ENCODE assay signal across 30 cellular contexts in genomic region chr16:86292942-86293341, GRCh38.
"Had no signal": no experiment of that assay in that cellular context is flagged by ENCODE, and none has a peak within 500 bp of the region (broad histone marks: within the 10 kb centered on the region; RNA-seq: fewer than 3 reads in every experiment).

No MANE protein-coding gene starts in this region.

- H3K4me3 ChIP-seq: adrenal gland, body of pancreas, breast epithelium had no signal

- H3K9me3 ChIP-seq: adrenal gland, body of pancreas, breast epithelium had no signal

- DNase-seq: activated B cell treated with CpG ODN at 0.5 μM for 24 hours; activated CD4-positive, alpha-beta memory T cell treated with anti-CD3 and anti-CD28 coated beads for 36 hours; activated CD4-positive, alpha-beta T cell treated with anti-CD3 and anti-CD28 coated beads for 4 hours; activated CD4-positive, alpha-beta T cell treated with anti-CD3 and anti-CD28 coated beads, Interleukin-2, amount 10 ng/mL, durations not matched to agents 24 days and 14 days; activated CD4-positive, alpha-beta T cell treated with anti-CD3 and anti-CD28 coated beads, Interleukin-2, amount 50 U/mL, for 1 hour; activated CD4-positive, alpha-beta T cell treated with anti-CD3 and anti-CD28 coated beads, Interleukin-2, amount 50 U/mL, for 4 hours; activated CD4-positive, CD25-positive, alpha-beta regulatory T cell treated with anti-CD3 and anti-CD28 coated beads, Interleukin-2, amount 50 U/mL, for 72 hours; activated CD8-positive, alpha-beta memory T cell treated with anti-CD3 and anti-CD28 coated beads, Interleukin-2, amount 50 U/mL, for 4 hours; activated CD8-positive, alpha-beta T cell treated with anti-CD3 and anti-CD28 coated beads for 36 hours; activated effector memory CD4-positive, alpha-beta T cell treated with anti-CD3 and anti-CD28 coated beads, Interleukin-2, amount 50 U/mL, for 16 hours; activated gamma-delta T cell treated with Interleukin-2 at 50 U/mL for 16 hours; activated naive CD4-positive, alpha-beta T cell; activated naive CD4-positive, alpha-beta T cell treated with anti-CD3 and anti-CD28 coated beads for 36 hours; activated naive CD4-positive, alpha-beta T cell treated with anti-CD3 and anti-CD28 coated beads, Interleukin-2, amount 50 U/mL, for 16 hours; activated naive CD8-positive, alpha-beta T cell treated with anti-CD3 and anti-CD28 coated beads for 36 hours; activated T-cell treated with anti-CD3 and anti-CD28 coated beads for 4 hours; activated T-cell treated with anti-CD3 and anti-CD28 coated beads, Interleukin-2, amount 50 U/mL, for 1 hour; activated T-cell treated with anti-CD3 and anti-CD28 coated beads, Interleukin-2, amount 50 U/mL, for 4 hours; activated T-cell treated with anti-CD3 and anti-CD28 coated beads, Interleukin-2, amount 50 U/mL, for 72 hours; adrenal gland; amniotic stem cell; aorta; body of pancreas; brain microvascular endothelial cell; central memory CD4-positive, alpha-beta T cell; T-helper 1 cell; T-helper 2 cell; T-helper 9 cell had no signal

- H3K4me1 ChIP-seq: adrenal gland, breast epithelium had no signal

- H3K36me3 ChIP-seq: adrenal gland, brain microvascular endothelial cell, breast epithelium had no signal

- H3K27ac ChIP-seq: adrenal gland, body of pancreas, brain microvascular endothelial cell, breast epithelium, VCaP had no signal
